Comparison of ENCODE assay signal across 10 cellular contexts in genomic region chr9:6598249-6598725, GRCh38. TPM values are rescaled to one million over a fixed set of nuclear protein-coding genes. Genes with fewer than 3 reads are reported as not detected.
DNase-seq lines count a peak whose midpoint lies in the region; ATAC-seq and TF ChIP-seq lines count a peak whose summit lies in the region.
"Had no signal": no experiment of that assay in that cellular context is flagged by ENCODE, and none has a peak within 500 bp of the region (broad histone marks: within the 10 kb centered on the region; RNA-seq: fewer than 3 reads in every experiment).

No MANE protein-coding gene starts in this region.

- no peaks in the 10 kb centered on the region for H3K36me3 ChIP-seq in ovary
- H3K36me3 ChIP-seq: SJSA1 had no signal

- no peaks in the 10 kb centered on the region for H3K9me3 ChIP-seq in ovary
- H3K9me3 ChIP-seq: SJSA1 had no signal

- H3K4me1 ChIP-seq in ovary (ENCODE audit: insufficient read depth), result no peaks in the 10 kb centered on the region
- H3K4me1 ChIP-seq: SJSA1 had no signal

- no peaks in the 10 kb centered on the region for H3K27me3 ChIP-seq in ovary
- H3K27me3 ChIP-seq: SJSA1 had no signal

- H3K4me3 ChIP-seq in ovary, result no peak overlapping the region
- H3K4me3 ChIP-seq: SJSA1 had no signal

- intact Hi-C loops in ovary (cut with DNase I), result loop anchor here in 1 of 4 donors (10.0 kb wide), 1 partner anchor 77 kb away; no protein-coding TSS in a partner anchor

- ATAC-seq in GM18505 (IDR thresholded peaks at IDR 0.05; ENCODE audit: unreplicated experiment) (peak; percentile 98), GM19438 (IDR thresholded peaks at IDR 0.05; ENCODE audit: low read depth, unreplicated experiment) (peak; percentile 95), HG03064 (IDR thresholded peaks at IDR 0.05; ENCODE audit: low read depth, unreplicated experiment) (peak; percentile 96)
- peak; percentile 89 to 99 for ATAC-seq in activated naive CD4-positive, alpha-beta T cell treated with anti-CD3 and anti-CD28 coated beads, Interleukin-2, amount 50 U/mL, for 72 hours
- ATAC-seq: naive thymus-derived CD8-positive, alpha-beta T cell had no signal

- no peak for TF ChIP-seq CTCF in ovary (IDR thresholded peaks at IDR 0.05)

- TF ChIP-seq EP300 in ovary (IDR thresholded peaks at IDR 0.05), result no peak

- H3K36me3 Mint-ChIP-seq in activated naive CD4-positive, alpha-beta T cell treated with anti-CD3 and anti-CD28 coated beads, Interleukin-2, amount 50 U/mL, for 72 hours, result no peaks in the 10 kb centered on the region
- H3K36me3 Mint-ChIP-seq: naive thymus-derived CD8-positive, alpha-beta T cell had no signal

- TF ChIP-seq POLR2A in GM18505 (IDR thresholded peaks at IDR 0.05; ENCODE audit: borderline replicate concordance, extremely low read depth, insufficient read depth, insufficient read length), result no peak
- TF ChIP-seq POLR2A in ovary (IDR thresholded peaks at IDR 0.05), result no peak

- H3K9me3 Mint-ChIP-seq in activated naive CD4-positive, alpha-beta T cell treated with anti-CD3 and anti-CD28 coated beads, Interleukin-2, amount 50 U/mL, for 72 hours, result no peaks in the 10 kb centered on the region
- H3K9me3 Mint-ChIP-seq: naive thymus-derived CD8-positive, alpha-beta T cell had no signal

- no peak overlapping the region for H3K27ac ChIP-seq in ovary
- H3K27ac ChIP-seq: SJSA1 had no signal

- 64 to 76% (median 73%) methylated on average over 4 of the region's 4 CpGs for WGBS in ovary, 3 donors

- peak in 1 of 2 donors; percentile 52 for DNase-seq in activated naive CD4-positive, alpha-beta T cell treated with anti-CD3 and anti-CD28 coated beads, Interleukin-2, amount 50 U/mL, for 72 hours (ENCODE audit: low spot score in 2 of 2)
- DNase-seq in ovary, result no peak
- DNase-seq in CD1c-positive myeloid dendritic cell (ENCODE audit: extremely low spot score), result no peak
- no peak for DNase-seq in cerebellar nuclear complex (lab: John Stamatoyannopoulos, UW)
- DNase-seq in GF-D8 (lab: John Stamatoyannopoulos, UW), result no peak
- DNase-seq: naive thymus-derived CD8-positive, alpha-beta T cell had no signal

- H3K27ac Mint-ChIP-seq in activated naive CD4-positive, alpha-beta T cell treated with anti-CD3 and anti-CD28 coated beads, Interleukin-2, amount 50 U/mL, for 72 hours, result peak overlapping the region in 1 of 2 donors; percentile 70

RNA-seq across cellular contexts. Expression of gene GLDC, which starts 47.2 kb away (rescaled TPM):
- total RNA-seq in activated naive CD4-positive, alpha-beta T cell treated with anti-CD3 and anti-CD28 coated beads, Interleukin-2, amount 50 U/mL, for 72 hours, result 1 to 10 TPM in 1 of 2 donors, under 1 TPM in 1; 0.96 to 2.5 TPM
- 1 to 10 TPM in 2 of 7 donors, under 1 TPM in 3, not detected in 2; 0.52 to 4.3 (median 0.79) TPM for total RNA-seq in ovary
- under 1 TPM; 0.07 to 0.53 TPM for polyA plus RNA-seq in ovary
- total RNA-seq: naive thymus-derived CD8-positive, alpha-beta T cell had no signal
